ENCODE assay signal across 17 cellular contexts in genomic region chr5:1155191-1156032, GRCh38. TPM values are rescaled to one million over a fixed set of nuclear protein-coding genes. Genes with fewer than 3 reads are reported as not detected.
A peak's percentile ranks its signal among the peaks of the same experiment; 100 is the strongest.
DNase-seq lines count a peak whose midpoint lies in the region; ATAC-seq and TF ChIP-seq lines count a peak whose summit lies in the region.
"Had no signal": no experiment of that assay in that cellular context is flagged by ENCODE, and none has a peak within 500 bp of the region (broad histone marks: within the 10 kb centered on the region; RNA-seq: fewer than 3 reads in every experiment).

No MANE protein-coding gene starts in this region.

- H4K20me1 ChIP-seq in hepatocyte (ENCODE audit: insufficient read depth, poor library complexity, severe bottlenecking): no peaks in the 10 kb centered on the region

- H3K4me3 ChIP-seq in hepatocyte: no peak overlapping the region
- H3K4me3 ChIP-seq in psoas muscle: peak overlapping the region; percentile 32
- H3K4me3 ChIP-seq: thyroid gland had no signal

- H3K4me1 ChIP-seq in hepatocyte (ENCODE audit: insufficient read depth): peaks cover 9% of the 10 kb centered on the region
- H3K4me1 ChIP-seq in psoas muscle: no peaks in the 10 kb centered on the region

- H3K79me2 ChIP-seq in hepatocyte: no peaks in the 10 kb centered on the region

- WGBS in hepatocyte (ENCODE audit: low lambda C conversion rate, missing lambda C conversion rate): 3% methylated on average over 11 of the region's 98 CpGs
- 5 to 7% (median 6%) methylated on average over 11 to 96 of the region's 98 CpGs for WGBS in psoas muscle, 3 donors

- peaks cover 11% of the 10 kb centered on the region for H3K27me3 ChIP-seq in hepatocyte
- peaks cover 0 to 53% (median 30%) of the 10 kb centered on the region in 3 donors for H3K27me3 ChIP-seq in psoas muscle (ENCODE audit: insufficient read depth in 3 of 3, low read length in 2 of 3)

- H3K9me3 ChIP-seq in hepatocyte (ENCODE audit: low read depth) (no peaks in the 10 kb centered on the region), psoas muscle (no peaks in the 10 kb centered on the region)
- H3K9me3 ChIP-seq: thyroid gland had no signal

- peaks cover 18 to 29% (median 28%) of the 10 kb centered on the region in 3 donors for H3K4me1 Mint-ChIP-seq in IgD-negative memory B cell

- peak overlapping the region; percentile 86 for H3K4me2 ChIP-seq in hepatocyte

- H3K27ac ChIP-seq in hepatocyte: no peak overlapping the region
- no peak overlapping the region for H3K27ac ChIP-seq in psoas muscle
- H3K27ac ChIP-seq: thyroid gland, WERI-Rb-1 had no signal

- intact Hi-C loops in psoas muscle (cut with DNase I): no loop called here

- H3K36me3 ChIP-seq in hepatocyte (replicated peaks; ENCODE audit: insufficient read depth, low read depth) (no peaks in the 10 kb centered on the region), psoas muscle (ENCODE audit: insufficient read depth in 1 of 2, low read depth in 1 of 2) (no peaks in the 10 kb centered on the region)
- H3K36me3 ChIP-seq: thyroid gland, WERI-Rb-1 had no signal

- H3K9me2 ChIP-seq in hepatocyte (replicated peaks; ENCODE audit: insufficient read depth): no peaks in the 10 kb centered on the region

- no peak overlapping the region for H2AFZ ChIP-seq in hepatocyte

- H3K27ac Mint-ChIP-seq in IgD-negative memory B cell: no peak overlapping the region

- H3K36me3 Mint-ChIP-seq in IgD-negative memory B cell: peaks cover 6% of the 10 kb centered on the region

- peaks cover 1 to 5% (median 4%) of the 10 kb centered on the region in 3 donors for H3K9me3 Mint-ChIP-seq in IgD-negative memory B cell

- DNase-seq in NCI-H2171 (lab: John Stamatoyannopoulos, UW): peak; percentile 26
- DNase-seq in NCI-H2171 treated with DMSO at 0.1 percent for 48 hours (lab: John Stamatoyannopoulos, UW): no peak
- DNase-seq in hepatocyte (ENCODE audit: low spot score): no peak
- no peak for DNase-seq in psoas muscle
- no peak for DNase-seq in COLO829 (ENCODE audit: low spot score)
- no peak for DNase-seq in hippocampal formation (lab: John Stamatoyannopoulos, UW)
- DNase-seq in cortex of kidney (lab: John Stamatoyannopoulos, UW): no peak
- DNase-seq: effector CD4-positive, alpha-beta T cell; retina; SHP77 treated with DMSO at 0.1 percent for 48 hours; thyroid gland; WERI-Rb-1 had no signal

- TF ChIP-seq CTCF in hepatocyte (IDR thresholded peaks at IDR 0.05; ENCODE audit: poor library complexity): no peak
- TF ChIP-seq CTCF in psoas muscle (IDR thresholded peaks at IDR 0.05): no peak

- H3K27me3 Mint-ChIP-seq in IgD-negative memory B cell: peaks cover 26% of the 10 kb centered on the region

- H3K4me3 Mint-ChIP-seq in IgD-negative memory B cell: peak overlapping the region in 3 of 4 donors; percentile 84 to 87 (median 85)

- ATAC-seq in psoas muscle: no peak

RNA-seq across cellular contexts. Expression of gene SLC12A7, which starts 43.5 kb away (rescaled TPM):
- polyA plus RNA-seq in IgD-negative memory B cell: 10.9 TPM
- total RNA-seq in hepatocyte: 19.7 and 30.2 TPM in 2 replicates
- polyA plus RNA-seq in hepatocyte: 31.3 and 34.3 TPM in 2 replicates
- 10 to 100 TPM in 3 of 4 donors, 1 to 10 TPM in 1; 4.5 to 22.0 (median 15.1) TPM for total RNA-seq in psoas muscle
- 1 to 10 TPM; 2.3 to 3.8 (median 2.3) TPM for polyA plus RNA-seq in psoas muscle

RNA-seq across cellular contexts. Expression of gene SLC6A19, which starts 46.0 kb away (rescaled TPM):
- not detected for polyA plus RNA-seq in IgD-negative memory B cell
- total RNA-seq in hepatocyte: 5.2 and 6.7 TPM in 2 replicates
- 4.8 and 5.8 TPM in 2 replicates for polyA plus RNA-seq in hepatocyte
- total RNA-seq in psoas muscle: not detected
- under 1 TPM in 2 of 3 donors, not detected in 1; 0.03 to 0.08 TPM for polyA plus RNA-seq in psoas muscle
- total RNA-seq: glomerular endothelial cell, LHCN-M2, mononuclear cell, NCI-H460, thyroid gland had no signal
